Comparison of ENCODE assay signal across 13 cellular contexts in the genomic region with DNA sequence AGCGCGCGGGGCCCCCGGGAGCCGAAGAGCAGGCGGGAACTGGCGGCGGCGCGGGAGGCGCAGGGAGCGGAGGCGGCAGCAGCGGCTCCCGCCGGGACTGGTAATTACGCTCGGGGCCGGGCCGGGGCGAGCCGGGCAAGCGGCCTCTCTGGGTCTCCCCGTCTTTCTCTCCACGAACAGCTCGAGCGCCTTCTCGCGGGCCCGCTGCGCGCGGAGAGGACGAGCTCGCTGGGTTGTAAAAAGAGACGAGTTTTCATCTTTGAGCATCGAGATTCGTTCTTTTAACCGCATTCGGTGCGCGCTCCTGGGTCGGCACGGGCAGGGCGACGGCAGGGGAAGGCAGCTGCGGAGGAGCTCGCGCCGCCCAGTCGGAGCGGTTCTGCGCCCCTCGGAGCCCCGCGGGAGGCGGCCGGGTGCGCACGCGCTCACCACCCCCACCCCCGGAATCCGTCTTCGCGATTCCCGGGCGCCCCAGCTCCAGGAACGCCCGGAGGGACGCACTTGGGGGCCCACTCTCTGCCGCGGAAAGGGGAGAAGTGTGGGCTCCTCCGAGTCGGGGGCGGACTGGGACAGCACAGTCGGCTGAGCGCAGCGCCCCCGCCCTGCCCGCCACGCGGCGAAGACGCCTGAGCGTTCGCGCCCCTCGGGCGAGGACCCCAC. TPM values are rescaled to one million over a fixed set of nuclear protein-coding genes. Genes with fewer than 3 reads are reported as not detected.
DNase-seq lines count a peak whose midpoint lies in the region; ATAC-seq and TF ChIP-seq lines count a peak whose summit lies in the region.
"Had no signal": no experiment of that assay in that cellular context is flagged by ENCODE, and none has a peak within 500 bp of the region (broad histone marks: within the 10 kb centered on the region; RNA-seq: fewer than 3 reads in every experiment).

No MANE protein-coding gene starts in this region.

- H3K9me2 ChIP-seq in GM23338 (ENCODE audit: insufficient read depth), result no peaks in the 10 kb centered on the region

- POLR2A ChIA-PET in naive thymus-derived CD8-positive, alpha-beta T cell (lab: Charles Lee), result no interaction called here

- peaks cover 64% of the 10 kb centered on the region for H3K27me3 ChIP-seq in BE2C
- peaks cover 55% of the 10 kb centered on the region for H3K27me3 ChIP-seq in GM23338 (ENCODE audit: insufficient read depth)

- no peak overlapping the region for H2AFZ ChIP-seq in GM23338

- H3K4me1 ChIP-seq in BE2C (no peaks in the 10 kb centered on the region), GM23338 (ENCODE audit: insufficient read depth) (peaks cover 36% of the 10 kb centered on the region)

- H3K79me2 ChIP-seq in GM23338 (replicated peaks; ENCODE audit: insufficient read depth), result no peaks in the 10 kb centered on the region

- TF ChIP-seq CTCF in BE2C (IDR thresholded peaks at IDR 0.05; ENCODE audit: low read depth, low read length), result no peak
- no peak for TF ChIP-seq CTCF in GM23338 (conservative IDR thresholded peaks at IDR 0.05; ENCODE audit: low read depth in 2 of 2)
- TF ChIP-seq CTCF in coronary artery (IDR thresholded peaks at IDR 0.05), result no peak

- H3K9me3 ChIP-seq in BE2C, result no peaks in the 10 kb centered on the region
- H3K9me3 ChIP-seq: right atrium auricular region had no signal

- H3K4me3 ChIP-seq in BE2C (ENCODE audit: low read depth, low read length) (peak overlapping the region; percentile 11), GM23338 (peak overlapping the region; percentile 69), coronary artery (peak overlapping the region; percentile 63)

- peak overlapping the region; percentile 89 for H3K4me2 ChIP-seq in GM23338

- H3K27ac Mint-ChIP-seq in GM23338, result no peak overlapping the region
- H3K27ac Mint-ChIP-seq in naive thymus-derived CD8-positive, alpha-beta T cell, result no peak overlapping the region

- no peak overlapping the region for H3K27ac ChIP-seq in GM23338 (ENCODE audit: low read depth)
- no peak overlapping the region for H3K27ac ChIP-seq in coronary artery
- H3K27ac ChIP-seq: right atrium auricular region had no signal

- no peaks in the 10 kb centered on the region for H3K36me3 ChIP-seq in BE2C
- H3K36me3 ChIP-seq in GM23338 (ENCODE audit: insufficient read depth), result no peaks in the 10 kb centered on the region
- H3K36me3 ChIP-seq: right atrium auricular region had no signal

- no peaks in the 10 kb centered on the region for H3K36me3 Mint-ChIP-seq in GM23338 (ENCODE audit: low read depth)
- H3K36me3 Mint-ChIP-seq in naive thymus-derived CD8-positive, alpha-beta T cell, result peaks cover 0 to 6% (median 0%) of the 10 kb centered on the region in 3 donors

- peaks cover 52% of the 10 kb centered on the region for H3K27me3 Mint-ChIP-seq in GM23338 (ENCODE audit: insufficient read depth, low read depth, poor library complexity)
- H3K27me3 Mint-ChIP-seq in naive thymus-derived CD8-positive, alpha-beta T cell, result peaks cover 7 to 65% (median 23%) of the 10 kb centered on the region in 5 donors

- H4K20me1 ChIP-seq in GM23338 (replicated peaks; ENCODE audit: insufficient read depth), result no peaks in the 10 kb centered on the region

- peak overlapping the region; percentile 87 for H3K4me3 Mint-ChIP-seq in GM23338
- H3K4me3 Mint-ChIP-seq in naive thymus-derived CD8-positive, alpha-beta T cell, result peak overlapping the region in 6 of 10 donors; percentile 30 to 72 (median 52)

- peaks cover 3% of the 10 kb centered on the region; the same call in 1 of the 2 replicates for H3F3A ChIP-seq in GM23338 (replicated peaks; ENCODE audit: low read depth)

- DNase-seq in BE2C (no peak), GM23338 (ENCODE audit: low spot score) (no peak), coronary artery (ENCODE audit: low spot score) (no peak), NCI-H748 treated with DMSO at 0.1 percent for 48 hours (lab: John Stamatoyannopoulos, UW) (no peak), HuH-7.5 (ENCODE audit: low spot score) (no peak), SK-N-DZ (ENCODE audit: low spot score) (no peak)
- DNase-seq in naive thymus-derived CD8-positive, alpha-beta T cell, result no peak
- DNase-seq: DMS153; effector CD8-positive, alpha-beta T cell; NK-92 treated with Interleukin-12 subunit alpha and Interleukin-12 subunit beta, amount 100 ng/mL, for 24 hours had no signal

- ATAC-seq in GM23338 (peak; percentile 5), GM19467 (IDR thresholded peaks at IDR 0.05; ENCODE audit: unreplicated experiment) (no peak)
- no peak for ATAC-seq in naive thymus-derived CD8-positive, alpha-beta T cell

- no peaks in the 10 kb centered on the region for H3K9me3 Mint-ChIP-seq in GM23338
- peaks cover 0 to 2% (median 0%) of the 10 kb centered on the region in 9 donors for H3K9me3 Mint-ChIP-seq in naive thymus-derived CD8-positive, alpha-beta T cell

- H3K4me1 Mint-ChIP-seq in GM23338, result peaks cover 25% of the 10 kb centered on the region
- peaks cover 5 to 19% (median 14%) of the 10 kb centered on the region in 4 donors for H3K4me1 Mint-ChIP-seq in naive thymus-derived CD8-positive, alpha-beta T cell

TF ChIP-seq in GM23338, 12 proteins besides CTCF, POLR2A, EP300 and RAD21 (continues in another document):
- no peak for TF ChIP-seq REST (IDR thresholded peaks at IDR 0.05; ENCODE audit: unreplicated experiment)

RNA-seq across cellular contexts. Expression of gene YTHDF1, which starts 38.0 kb away (rescaled TPM):
- polyA plus RNA-seq in BE2C (2012; ENCODE audit: insufficient read depth, insufficient read length, low read depth), result 90.9 TPM
- total RNA-seq in GM23338 (2014; rRNA removed; shearing (Covaris generic)), result 64.3 and 64.5 TPM in 2 replicates
- polyA plus RNA-seq in GM23338 (2016; fragmentation: Nextera tagmentation; extraction: Ambion mirVana), result 30.9 and 34.9 TPM in 2 replicates
- total RNA-seq in naive thymus-derived CD8-positive, alpha-beta T cell, result 10 to 100 TPM; 51.8 to 53.1 TPM
- polyA plus RNA-seq in naive thymus-derived CD8-positive, alpha-beta T cell, result 10 to 100 TPM; 26.8 to 46.6 (median 34.1) TPM
- polyA plus RNA-seq in SK-N-DZ (2014; cell fraction: cytosol; rRNA removed), result 41.9 and 44.5 TPM in 2 replicates
- polyA plus RNA-seq in SK-N-DZ (2014; cell fraction: nucleus; rRNA removed), result 34.4 and 56.3 TPM in 2 replicates

RNA-seq across cellular contexts. Expression of gene BIRC7, which starts 57.8 kb away (rescaled TPM):
- polyA plus RNA-seq in BE2C (2012; ENCODE audit: insufficient read depth, insufficient read length, low read depth), result 0.56 TPM
- total RNA-seq in GM23338 (2014; rRNA removed; shearing (Covaris generic)), result 0.24 TPM in 1 of 2 replicates, not detected in the other
- polyA plus RNA-seq in GM23338 (2016; fragmentation: Nextera tagmentation; extraction: Ambion mirVana), result 0.16 TPM in 1 of 2 replicates, not detected in the other
- not detected for total RNA-seq in naive thymus-derived CD8-positive, alpha-beta T cell
- polyA plus RNA-seq in naive thymus-derived CD8-positive, alpha-beta T cell, result 1 to 10 TPM in 2 of 3 donors, under 1 TPM in 1; 0.43 to 3.2 (median 1.6) TPM
- 0.28 TPM in 1 of 2 replicates, not detected in the other for polyA plus RNA-seq in SK-N-DZ (2014; cell fraction: cytosol; rRNA removed)
- 1.8 and 2.2 TPM in 2 replicates for polyA plus RNA-seq in SK-N-DZ (2014; cell fraction: nucleus; rRNA removed)
- total RNA-seq: right atrium auricular region; T-helper 2 cell treated with Interferon-gamma antibody and Interleukin-4, amounts not matched to agents 100 ng/mL and 5 ng/mL, for 36 hours had no signal

Comparison
In these comparisons a context has a peak if more than half of its experiments do, and no peak if none do; other contexts are left out.
1. H3K4me3 ChIP-seq: peak in every context shown above with its lines; median percentile 69 in GM23338; 63 in coronary artery; 11 in BE2C.